8 cellular contexts compared by ENCODE assay signal in the genomic region with DNA sequence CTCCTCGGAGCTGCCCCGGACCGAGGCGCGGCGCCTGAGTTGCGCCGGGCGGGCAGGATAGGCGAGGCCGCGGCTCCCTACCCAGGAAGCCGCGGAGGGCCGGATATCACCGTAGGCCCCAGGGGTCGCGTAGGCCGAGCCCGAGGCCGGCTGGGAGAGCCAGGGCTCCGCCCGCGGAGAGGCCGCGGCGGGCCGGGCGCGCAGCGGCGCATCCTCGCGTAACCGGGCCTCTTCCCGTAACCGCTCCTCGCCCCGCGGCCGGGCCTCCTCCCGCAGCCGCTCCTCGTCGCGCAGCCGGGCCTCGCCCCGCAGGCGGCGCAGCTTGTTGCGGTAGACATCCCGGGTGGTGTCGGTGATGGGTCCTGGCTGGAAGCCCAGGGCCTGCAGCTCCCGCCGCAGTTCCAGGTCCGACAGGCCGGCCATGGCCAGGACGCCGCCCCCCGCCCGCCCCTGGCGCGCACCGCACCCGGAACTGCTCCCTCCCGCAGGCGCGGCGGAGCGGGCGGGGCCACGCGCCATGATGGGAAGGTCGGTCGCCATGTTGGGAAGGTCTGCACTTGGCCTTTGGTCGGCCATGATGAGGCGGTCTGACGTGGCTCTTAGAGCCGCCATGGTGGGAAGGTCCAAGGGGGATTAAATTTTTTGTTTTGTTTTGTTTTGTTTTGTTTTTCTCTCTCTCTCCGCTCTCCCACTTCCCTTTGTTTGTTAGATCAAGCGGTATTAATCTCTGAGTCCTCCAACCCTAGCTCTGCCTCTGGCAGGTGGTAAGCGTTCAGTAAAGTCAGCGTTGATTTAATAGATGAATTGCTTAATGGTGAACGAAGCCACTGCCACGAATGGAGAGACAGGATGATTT. TPM values are rescaled to one million over a fixed set of nuclear protein-coding genes. Genes with fewer than 3 reads are reported as not detected.
A peak's percentile ranks its signal among the peaks of the same experiment; 100 is the strongest.
DNase-seq lines count a peak whose midpoint lies in the region; ATAC-seq and TF ChIP-seq lines count a peak whose summit lies in the region.

LEMD2 (minus strand) TSS at position 437 of the 856 bp plus-strand sequence; CDS start at position 423, 14 bp downstream.

- CTCF ChIA-PET in activated CD4-positive, alpha-beta T cell treated with anti-CD3 and anti-CD28 coated beads for 36 hours (lab: Charles Lee): interaction anchor here (0.7 to 3.8 kb wide), 2 partner anchors 18 to 401 kb away, joined by 3 to 22 read pairs; no protein-coding TSS in a partner anchor

- POLR2A ChIA-PET in activated CD4-positive, alpha-beta T cell treated with anti-CD3 and anti-CD28 coated beads for 36 hours (lab: Charles Lee): interaction anchor here (0.5 to 1.7 kb wide), 2 partner anchors 228 to 367 kb away, joined by 4 to 5 read pairs; no protein-coding TSS in a partner anchor

- H3K4me3 Mint-ChIP-seq in activated CD4-positive, alpha-beta T cell treated with anti-CD3 and anti-CD28 coated beads for 36 hours: peak within 1 kb of the TSS; percentile 96
- H3K4me3 Mint-ChIP-seq in chondrocyte (ENCODE audit: unreplicated experiment): peak within 1 kb of the TSS; percentile 92

- TF ChIP-seq CTCF in chondrocyte (IDR thresholded peaks at IDR 0.05): peak; percentile 48

- no peaks in the 10 kb centered on the region for H3K27me3 Mint-ChIP-seq in activated CD4-positive, alpha-beta T cell treated with anti-CD3 and anti-CD28 coated beads for 36 hours
- no peaks in the 10 kb centered on the region for H3K27me3 Mint-ChIP-seq in chondrocyte (ENCODE audit: low read depth)

- H3K9me3 Mint-ChIP-seq in activated CD4-positive, alpha-beta T cell treated with anti-CD3 and anti-CD28 coated beads for 36 hours (ENCODE audit: low read depth): no peaks in the 10 kb centered on the region
- H3K9me3 Mint-ChIP-seq in chondrocyte (ENCODE audit: low read depth): no peaks in the 10 kb centered on the region

- intact Hi-C loops in activated CD4-positive, alpha-beta T cell treated with anti-CD3 and anti-CD28 coated beads for 36 hours (cut with DNase I, micrococcal nuclease): loop anchor here (1.0 to 5.0 kb wide), 13 partner anchors 52 to 968 kb away; partner anchors contain the start of genes UQCC2 (in 2 of the 2), BAK1 (in 1 of the 2), HMGA1 (in 1 of the 2) and HSD17B8 (in 1 of the 2)

- ATAC-seq in HG03432 (IDR thresholded peaks at IDR 0.05; ENCODE audit: unreplicated experiment): peak; percentile 89
- ATAC-seq in activated CD4-positive, alpha-beta T cell treated with anti-CD3 and anti-CD28 coated beads for 36 hours: peak; percentile 87

- DNase-seq in AML-193 (lab: John Stamatoyannopoulos, UW) (peak; percentile 79 to 88), NCI-H524 (lab: John Stamatoyannopoulos, UW) (peak; percentile 87 to 90), chondrocyte (ENCODE audit: low spot score) (peak; percentile 96), kidney tubule cell (ENCODE audit: low spot score) (peak; percentile 94)
- peak; percentile 93 for DNase-seq in activated CD4-positive, alpha-beta T cell treated with anti-CD3 and anti-CD28 coated beads for 36 hours
- peak; percentile 77 to 91 for DNase-seq in stimulated activated CD4-positive, alpha-beta T cell treated with anti-CD3 and anti-CD28 coated beads, Interleukin-1b, Interleukin-23, amount 100 ng/mL, for 1 hour (ENCODE audit: low read depth in 2 of 2)

- TF ChIP-seq POLR2A in GM19193 (IDR thresholded peaks at IDR 0.05; ENCODE audit: extremely low read depth, insufficient read depth, insufficient read length): peak; percentile 74

- peaks cover 28% of the 10 kb centered on the region for H3K36me3 Mint-ChIP-seq in activated CD4-positive, alpha-beta T cell treated with anti-CD3 and anti-CD28 coated beads for 36 hours (ENCODE audit: low read depth)
- H3K36me3 Mint-ChIP-seq in chondrocyte (ENCODE audit: low read depth): peaks cover 5% of the 10 kb centered on the region

- peaks cover 47% of the 10 kb centered on the region for H3K4me1 Mint-ChIP-seq in activated CD4-positive, alpha-beta T cell treated with anti-CD3 and anti-CD28 coated beads for 36 hours
- H3K4me1 Mint-ChIP-seq in chondrocyte (ENCODE audit: low read depth): peaks cover 51% of the 10 kb centered on the region

- peak within 1 kb of the TSS; percentile 99 for H3K27ac Mint-ChIP-seq in activated CD4-positive, alpha-beta T cell treated with anti-CD3 and anti-CD28 coated beads for 36 hours
- H3K27ac Mint-ChIP-seq in chondrocyte (ENCODE audit: unreplicated experiment): peak within 1 kb of the TSS; percentile 99

RNA-seq across cellular contexts. Expression of gene LEMD2, which starts in this region (rescaled TPM):
- total RNA-seq in activated CD4-positive, alpha-beta T cell treated with anti-CD3 and anti-CD28 coated beads for 36 hours: 10 to 100 TPM; 55.2 to 61.5 TPM
- 57.3 to 61.6 TPM (median 60.1 TPM) in 3 replicates for total RNA-seq in chondrocyte

Comparison
In these comparisons a context has a peak if more than half of its experiments do, and no peak if none do; other contexts are left out.
1. Peak in every context shown above with its lines: DNase-seq and ATAC-seq.